Comparison of ENCODE assay signal across 8 cellular contexts in genomic region chr22:38570841-38571364, GRCh38. TPM values are rescaled to one million over a fixed set of nuclear protein-coding genes. Genes with fewer than 3 reads are reported as not detected.
A peak's percentile ranks its signal among the peaks of the same experiment; 100 is the strongest.
DNase-seq lines count a peak whose midpoint lies in the region; ATAC-seq and TF ChIP-seq lines count a peak whose summit lies in the region.

No MANE protein-coding gene starts in this region.

- POLR2A ChIA-PET in activated CD8-positive, alpha-beta T cell treated with anti-CD3 and anti-CD28 coated beads for 36 hours (lab: Charles Lee), result interaction anchor here (1.1 to 2.5 kb wide), 7 partner anchors 11 to 186 kb away, joined by 3 to 8 read pairs (median 4); no protein-coding TSS in a partner anchor

- H3K9me3 Mint-ChIP-seq in activated CD8-positive, alpha-beta T cell treated with anti-CD3 and anti-CD28 coated beads for 36 hours, result no peaks in the 10 kb centered on the region
- H3K9me3 Mint-ChIP-seq in endodermal cell, result no peaks in the 10 kb centered on the region
- no peaks in the 10 kb centered on the region for H3K9me3 Mint-ChIP-seq in mesothelial cell of epicardium

- no peaks in the 10 kb centered on the region for H3K36me3 Mint-ChIP-seq in activated CD8-positive, alpha-beta T cell treated with anti-CD3 and anti-CD28 coated beads for 36 hours (ENCODE audit: low read depth)
- H3K36me3 Mint-ChIP-seq in endodermal cell (ENCODE audit: low read depth), result no peaks in the 10 kb centered on the region
- no peaks in the 10 kb centered on the region for H3K36me3 Mint-ChIP-seq in mesothelial cell of epicardium

- peak overlapping the region; percentile 67 for H3K9ac ChIP-seq in endodermal cell (ENCODE audit: extremely low read depth, low read length, poor library complexity, severe bottlenecking)

- CTCF ChIA-PET in activated CD8-positive, alpha-beta T cell treated with anti-CD3 and anti-CD28 coated beads for 36 hours (lab: Charles Lee), result interaction anchor here (1.1 to 2.3 kb wide), 15 partner anchors 12 to 519 kb away, joined by 3 to 18 read pairs (median 4); partner anchors contain the start of gene KDELR3

- peak overlapping the region; percentile 71 for H3K4me3 ChIP-seq in NB4 (ENCODE audit: low read depth, low read length)
- H3K4me3 ChIP-seq in endodermal cell (ENCODE audit: low read length), result peak overlapping the region; percentile 89

- H3K27ac Mint-ChIP-seq in activated CD8-positive, alpha-beta T cell treated with anti-CD3 and anti-CD28 coated beads for 36 hours, result peak overlapping the region; percentile 92
- H3K27ac Mint-ChIP-seq in endodermal cell (peak overlapping the region; percentile 92), mesothelial cell of epicardium (peak overlapping the region; percentile 81)

- TF ChIP-seq CTCF in NB4 (IDR thresholded peaks at IDR 0.05; ENCODE audit: low read depth, low read length), result no peak
- no peak for TF ChIP-seq CTCF in activated CD8-positive, alpha-beta T cell treated with anti-CD3 and anti-CD28 coated beads for 36 hours (IDR thresholded peaks at IDR 0.05)
- peak; percentile 31 for TF ChIP-seq CTCF in endodermal cell (conservative IDR thresholded peaks at IDR 0.05)
- no peak for TF ChIP-seq CTCF in mesothelial cell of epicardium (IDR thresholded peaks at IDR 0.05; ENCODE audit: unreplicated experiment)

- peak; percentile 6 for ATAC-seq in activated CD8-positive, alpha-beta T cell treated with anti-CD3 and anti-CD28 coated beads for 36 hours
- no peak for ATAC-seq in GM19455 (IDR thresholded peaks at IDR 0.05; ENCODE audit: unreplicated experiment)

- peak; percentile 64 for DNase-seq in DMS53 (lab: John Stamatoyannopoulos, UW)
- no peak for DNase-seq in DMS53 treated with DMSO at 0.1 percent for 48 hours (lab: John Stamatoyannopoulos, UW; ENCODE audit: unreplicated experiment)
- DNase-seq in NB4 (ENCODE audit: low read depth), result peak; percentile 69
- peak; percentile 60 for DNase-seq in activated CD8-positive, alpha-beta T cell treated with anti-CD3 and anti-CD28 coated beads for 36 hours
- peak; percentile 79 for DNase-seq in endodermal cell
- DNase-seq in mesothelial cell of epicardium (ENCODE audit: low spot score in 2 of 2, unreplicated experiment in 2 of 2), result peak in 1 of 2 experiments; percentile 39
- peak; percentile 6 for DNase-seq in stimulated activated naive CD4-positive, alpha-beta T cell treated with Interleukin-2 at 50 U/mL for 16 hours (lab: John Stamatoyannopoulos, UW)

- peaks cover 4% of the 10 kb centered on the region for H3K4me1 ChIP-seq in endodermal cell (ENCODE audit: control insufficient read depth, insufficient read depth, low read length)

- intact Hi-C loops in activated CD8-positive, alpha-beta T cell treated with anti-CD3 and anti-CD28 coated beads for 36 hours (cut with micrococcal nuclease), result loop anchor here (5.0 kb wide), 1 partner anchor 64 kb away; the partner anchor contains the start of gene DDX17

- no peaks in the 10 kb centered on the region for H3K27me3 Mint-ChIP-seq in activated CD8-positive, alpha-beta T cell treated with anti-CD3 and anti-CD28 coated beads for 36 hours
- H3K27me3 Mint-ChIP-seq in endodermal cell (ENCODE audit: insufficient read depth) (peaks cover 10% of the 10 kb centered on the region), mesothelial cell of epicardium (ENCODE audit: low read depth) (peaks cover 8% of the 10 kb centered on the region)

- H3K36me3 ChIP-seq in endodermal cell (ENCODE audit: control insufficient read depth, insufficient read depth, low read length), result no peaks in the 10 kb centered on the region

- no peaks in the 10 kb centered on the region for H3K9me3 ChIP-seq in endodermal cell (ENCODE audit: control insufficient read depth, low read length)

- H3K27ac ChIP-seq in endodermal cell (ENCODE audit: low read depth, low read length), result peak overlapping the region; percentile 46

- WGBS in endodermal cell (ENCODE audit: insufficient coverage in 1 of 2, insufficient read length in 1 of 2), 2 experiments, result 11 to 38% methylated on average over 2 to 11 of the region's 12 CpGs

- H3K4me1 Mint-ChIP-seq in activated CD8-positive, alpha-beta T cell treated with anti-CD3 and anti-CD28 coated beads for 36 hours (ENCODE audit: low read depth), result peaks cover 13% of the 10 kb centered on the region
- peaks cover 18% of the 10 kb centered on the region for H3K4me1 Mint-ChIP-seq in endodermal cell
- H3K4me1 Mint-ChIP-seq in mesothelial cell of epicardium, result peaks cover 16% of the 10 kb centered on the region

- TF ChIP-seq POLR2A in NB4 (IDR thresholded peaks at IDR 0.05; ENCODE audit: extremely low read depth, insufficient read length), result no peak

- no peaks in the 10 kb centered on the region for H3K27me3 ChIP-seq in endodermal cell (ENCODE audit: control insufficient read depth, insufficient read depth, low read length, poor library complexity, severe bottlenecking)

- peak overlapping the region; percentile 89 for H3K4me3 Mint-ChIP-seq in activated CD8-positive, alpha-beta T cell treated with anti-CD3 and anti-CD28 coated beads for 36 hours
- H3K4me3 Mint-ChIP-seq in endodermal cell (peak overlapping the region; percentile 78), mesothelial cell of epicardium (peak overlapping the region; percentile 76)

RNA-seq across cellular contexts. Expression of gene DMC1, which starts 0.9 kb away (rescaled TPM):
- total RNA-seq in activated CD8-positive, alpha-beta T cell treated with anti-CD3 and anti-CD28 coated beads for 36 hours, result 10 to 100 TPM; 14.2 to 15.1 TPM
- total RNA-seq in endodermal cell (1 to 10 TPM; 4.2 to 6.8 TPM), mesothelial cell of epicardium (2.8 to 4.8 TPM (median 4.2 TPM) in 3 replicates)
- 4.1 TPM for polyA plus RNA-seq in endodermal cell (2013, experiment 1 of 2)
- polyA plus RNA-seq in endodermal cell (2013, experiment 2 of 2), result 4.3 TPM
